11 cellular contexts compared by ENCODE assay signal in genomic region chr7:95604811-95605210, GRCh38. TPM values are rescaled to one million over a fixed set of nuclear protein-coding genes. Genes with fewer than 3 reads are reported as not detected.
A peak's percentile ranks its signal among the peaks of the same experiment; 100 is the strongest.
DNase-seq lines count a peak whose midpoint lies in the region; ATAC-seq, FAIRE-seq and TF ChIP-seq lines count a peak whose summit lies in the region.
"Not testable (repeated sequence)": the region's sequence is repeated elsewhere in the genome, so short reads cannot be mapped to it uniquely, and the experiment has no call there.
"Had no signal": no experiment of that assay in that cellular context is flagged by ENCODE, and none has a peak within 500 bp of the region (broad histone marks: within the 10 kb centered on the region; RNA-seq: fewer than 3 reads in every experiment).

No MANE protein-coding gene starts in this region.

- H3K9me3 ChIP-seq in adrenal gland (replicated peaks in 1 of 3); K562 (replicated peaks; ENCODE audit: control insufficient read depth, insufficient read depth, low read depth, low read length); sigmoid colon; subcutaneous abdominal adipose tissue (ENCODE audit: control insufficient read depth in 5 of 5, low read length in 5 of 5); upper lobe of right lung: not testable (repeated sequence)

- not testable (repeated sequence) for H3K36me3 ChIP-seq in adrenal gland (replicated peaks in 1 of 2); K562 (ENCODE audit: control insufficient read depth, insufficient read depth, low read length); sigmoid colon; subcutaneous abdominal adipose tissue (ENCODE audit: control insufficient read depth in 5 of 5, insufficient read depth in 5 of 5, low read length in 5 of 5); upper lobe of right lung

- not testable (repeated sequence) for TF ChIP-seq RAD21 in K562 (CRISPR knock-in tag; conservative IDR thresholded peaks at IDR 0.05 in 1 of 2, IDR thresholded peaks at IDR 0.05 in 1 of 2)

- not testable (repeated sequence) for H4K20me1 ChIP-seq in K562 (replicated peaks; ENCODE audit: control insufficient read depth, insufficient read depth, low read length)

- H3K9ac ChIP-seq in K562 (ENCODE audit: insufficient read depth in 1 of 2, low read depth in 2 of 2, low read length in 2 of 2); subcutaneous abdominal adipose tissue (ENCODE audit: low read length in 5 of 5): not testable (repeated sequence)

- in situ Hi-C loops in K562 (cut with MboI) = not testable (repeated sequence)

- H3K4me1 ChIP-seq in adrenal gland (replicated peaks in 1 of 2) = peaks cover 26 to 48% of the 10 kb centered on the region in 2 donors
- H3K4me1 ChIP-seq in K562 (replicated peaks in 1 of 2; ENCODE audit: control insufficient read depth in 2 of 2, insufficient read depth in 2 of 2, low read length in 2 of 2) = not testable (repeated sequence)
- peaks cover 0 to 41% (median 28%) of the 10 kb centered on the region in 4 donors for H3K4me1 ChIP-seq in sigmoid colon
- peaks cover 13 to 73% (median 66%) of the 10 kb centered on the region in 5 donors for H3K4me1 ChIP-seq in subcutaneous abdominal adipose tissue (ENCODE audit: control insufficient read depth in 5 of 5, insufficient read depth in 5 of 5, low read length in 5 of 5)
- peaks cover 37% of the 10 kb centered on the region for H3K4me1 ChIP-seq in upper lobe of right lung

- not testable (repeated sequence) for H3K4me2 ChIP-seq in K562 (ENCODE audit: insufficient read depth, low read length)

- intact Hi-C loops in CD14-positive monocyte (cut with micrococcal nuclease); K562 (cut with micrococcal nuclease); upper lobe of right lung (cut with DNase I): not testable (repeated sequence)
- intact Hi-C loops in adrenal gland (cut with DNase I) = loop anchor here in 1 of 2 donors (10.0 kb wide), 1 partner anchor 80 kb away; no protein-coding TSS in a partner anchor
- intact Hi-C loops in sigmoid colon (cut with DNase I) = loop anchor here (10.0 kb wide), 1 partner anchor 170 kb away; the partner anchor contains the start of gene DYNC1I1

- H3K27me3 ChIP-seq in adrenal gland; K562 (ENCODE audit: control insufficient read depth in 2 of 2, insufficient read depth in 2 of 2, low read length in 2 of 2); sigmoid colon; subcutaneous abdominal adipose tissue (ENCODE audit: control insufficient read depth in 5 of 5, insufficient read depth in 4 of 5, low read length in 5 of 5); upper lobe of right lung: not testable (repeated sequence)

- H3K36me3 Mint-ChIP-seq in CD14-positive monocyte = not testable (repeated sequence)

- not testable (repeated sequence) for DNase-seq in CD14-positive monocyte (ENCODE audit: low spot score); adrenal gland; K562 (ENCODE audit: extremely low read depth in 1 of 4, low spot score in 3 of 4); upper lobe of right lung
- peak; percentile 63 for DNase-seq in sigmoid colon

- not testable (repeated sequence) for H2AFZ ChIP-seq in K562 (ENCODE audit: low read depth, low read length)

- not testable (repeated sequence) for H3K9me1 ChIP-seq in K562 (ENCODE audit: control insufficient read depth, insufficient read depth, low read length)

- not testable (repeated sequence) for H3K79me2 ChIP-seq in K562 (ENCODE audit: control insufficient read depth, insufficient read depth, low read length)

- not testable (repeated sequence) for H3K27me3 Mint-ChIP-seq in CD14-positive monocyte (ENCODE audit: low read depth in 3 of 3)

- POLR2A ChIA-PET in K562 (lab: Yijun Ruan, JAX) = not testable (repeated sequence)

- H3K4me1 Mint-ChIP-seq in CD14-positive monocyte = peaks cover 89% of the 10 kb centered on the region

- not testable (repeated sequence) for H3K9me3 Mint-ChIP-seq in CD14-positive monocyte

- H3K27ac ChIP-seq in adrenal gland = peak overlapping the region in 4 of 5 donors; percentile 27 to 99 (median 46)
- not testable (repeated sequence) for H3K27ac ChIP-seq in K562 (ENCODE audit: extremely low read depth, low read depth, low read length)
- peak overlapping the region in 2 of 4 donors; percentile 94 to 95 for H3K27ac ChIP-seq in sigmoid colon
- H3K27ac ChIP-seq in subcutaneous abdominal adipose tissue (ENCODE audit: low read depth, low read length) = peak overlapping the region; percentile 66
- H3K27ac ChIP-seq in upper lobe of right lung = peak overlapping the region; percentile 26

- peak overlapping the region in 6 of 7 donors; percentile 20 to 83 (median 68) for H3K27ac Mint-ChIP-seq in CD14-positive monocyte

- BruUV-seq in K562 (replicated peaks; lab: Mats Ljungman, UMichigan) = not testable (repeated sequence)

- CTCF ChIA-PET in K562 (lab: Yijun Ruan, JAX; ENCODE audit: low intra/inter-chr PET ratio) = not testable (repeated sequence)

- not testable (repeated sequence) for TF ChIP-seq EP300 in K562 (IDR thresholded peaks at IDR 0.05; ENCODE audit: low read length)
- peak in 1 of 4 donors; percentile 2 for TF ChIP-seq EP300 in sigmoid colon (IDR thresholded peaks at IDR 0.05)

- H3K4me3 ChIP-seq in adrenal gland; K562; sigmoid colon; subcutaneous abdominal adipose tissue (ENCODE audit: low read depth in 1 of 5, low read length in 5 of 5); upper lobe of right lung: not testable (repeated sequence)

- 77 to 91% (median 82%) methylated on average over 3 of the region's 3 CpGs for WGBS in adrenal gland, 4 donors
- 20% methylated on average over 2 of the region's 3 CpGs for WGBS in K562 (ENCODE audit: insufficient coverage, low coverage, missing lambda C conversion rate)
- 89 to 92% methylated on average over 3 of the region's 3 CpGs for WGBS in sigmoid colon, 2 donors

- not testable (repeated sequence) for TF ChIP-seq CTCF in CD14-positive monocyte (IDR thresholded peaks at IDR 0.05); adrenal gland (IDR thresholded peaks at IDR 0.05); K562 (IDR thresholded peaks at IDR 0.05 in 2 of 3, conservative IDR thresholded peaks at IDR 0.05 in 1 of 3; ENCODE audit: insufficient read depth in 2 of 3, low read depth in 1 of 3, low read length in 3 of 3); sigmoid colon (IDR thresholded peaks at IDR 0.05); upper lobe of right lung (IDR thresholded peaks at IDR 0.05)

- not testable (repeated sequence) for TF ChIP-seq POLR2A in adrenal gland (IDR thresholded peaks at IDR 0.05); K562 (conservative IDR thresholded peaks at IDR 0.05); sigmoid colon (IDR thresholded peaks at IDR 0.05)

- not testable (repeated sequence) for H3K4me3 Mint-ChIP-seq in CD14-positive monocyte

- FAIRE-seq in K562 (lab: Jason Lieb, UNC) = not testable (repeated sequence)

- not testable (repeated sequence) for ATAC-seq in K562, upper lobe of right lung

TF ChIP-seq in K562, 482 proteins besides CTCF, POLR2A, EP300 and RAD21:
- TF ChIP-seq ZNF146 (CRISPR knock-in tag; IDR thresholded peaks at IDR 0.05; ENCODE audit: unreplicated experiment) = peak; percentile 73

RNA-seq across cellular contexts. Expression of gene PDK4, which starts 8.5 kb away (rescaled TPM):
- 10 to 100 TPM in 1 of 2 donors, 1 to 10 TPM in 1; 2.2 to 12.4 TPM for polyA plus RNA-seq in CD14-positive monocyte
- 100 to 1,000 TPM; 211 to 690 (median 445) TPM for total RNA-seq in adrenal gland
- 100 to 1,000 TPM in 1 of 3 donors, 10 to 100 TPM in 2; 79.4 to 323 (median 82.0) TPM for polyA plus RNA-seq in adrenal gland
- 0.69 TPM in 1 of 2 replicates, not detected in the other for total RNA-seq in K562 (2011; cell fraction: chromatin; rRNA removed; ENCODE audit: low replicate concordance)
- total RNA-seq in K562 (2011; cell fraction: nucleolus; rRNA removed) = not detected in 2 replicates
- 0.07 and 0.15 TPM in 2 replicates for total RNA-seq in K562 (2011; cell fraction: nucleoplasm; rRNA removed)
- 0.45 TPM in 1 of 2 replicates, not detected in the other for total RNA-seq in K562 (2014; rRNA removed)
- total RNA-seq in K562 (2014; rRNA removed; fragmentation: Illumina TruSeq; extraction: Trizol) = 0.04 and 0.16 TPM in 2 replicates
- total RNA-seq in K562 (2015; rRNA removed; fragmentation: Illumina TruSeq; extraction: Trizol) = 0.07 and 0.15 TPM in 2 replicates
- total RNA-seq in K562 (2021) = 0.20 and 0.24 TPM in 2 replicates
- polyA plus RNA-seq in K562 (2011; rRNA removed) = 0.03 and 0.11 TPM in 2 replicates
- 0.03 TPM in 1 of 2 replicates, not detected in the other for polyA plus RNA-seq in K562 (2011; cell fraction: cytosol; rRNA removed)
- polyA plus RNA-seq in K562 (2011; cell fraction: nucleus; rRNA removed) = 0.06 and 0.17 TPM in 2 replicates
- polyA plus RNA-seq in K562 (2012) = 0.05 and 0.26 TPM in 2 replicates
- 0.06 and 0.09 TPM in 2 replicates for polyA plus RNA-seq in K562 (2014; fragmentation: Illumina TruSeq; extraction: Trizol)
- polyA plus RNA-seq in K562 (2014; fragmentation: Nextera tagmentation; extraction: Ambion mirVana) = under 1 TPM in 1 of 2 experiments, not detected in 1; 0.03 TPM
- 0.04 and 0.08 TPM in 2 replicates for polyA plus RNA-seq in K562 (2014; rRNA removed)
- polyA minus RNA-seq in K562 (2011; rRNA and poly(A)+ RNA removed) = 0.14 and 0.21 TPM in 2 replicates
- 0.38 and 2.1 TPM in 2 replicates for polyA minus RNA-seq in K562 (2011; cell fraction: cytosol; rRNA and poly(A)+ RNA removed)
- 0.22 and 0.67 TPM in 2 replicates for polyA minus RNA-seq in K562 (2011; cell fraction: nucleus; rRNA and poly(A)+ RNA removed)
- 1,000 to 10,000 TPM in 1 of 4 donors, 100 to 1,000 TPM in 3; 254 to 1,066 (median 595) TPM for total RNA-seq in sigmoid colon
- polyA plus RNA-seq in sigmoid colon = 100 to 1,000 TPM in 1 of 3 donors, 10 to 100 TPM in 2; 38.4 to 162 (median 48.0) TPM
- 156 TPM for total RNA-seq in upper lobe of right lung
- total RNA-seq: A673; CD4-positive, CD25-positive, alpha-beta regulatory T cell; G401 had no signal
- polyA plus RNA-seq: CD4-positive, alpha-beta memory T cell; CD4-positive, CD25-positive, alpha-beta regulatory T cell; CD8-positive, alpha-beta memory T cell had no signal

Comparison
In these comparisons a context has a peak if more than half of its experiments do, and no peak if none do; other contexts are left out.
1. RNA of gene PDK4, which starts 8.5 kb away (total RNA-seq): 254 to 1,066 TPM in sigmoid colon, 211 to 690 TPM in adrenal gland and 156 TPM in upper lobe of right lung (single experiment); 0.04 to 0.69 TPM in K562; every median in the first group is over 10 times any median in the second.